10 cellular contexts compared by ENCODE assay signal in the genomic region with DNA sequence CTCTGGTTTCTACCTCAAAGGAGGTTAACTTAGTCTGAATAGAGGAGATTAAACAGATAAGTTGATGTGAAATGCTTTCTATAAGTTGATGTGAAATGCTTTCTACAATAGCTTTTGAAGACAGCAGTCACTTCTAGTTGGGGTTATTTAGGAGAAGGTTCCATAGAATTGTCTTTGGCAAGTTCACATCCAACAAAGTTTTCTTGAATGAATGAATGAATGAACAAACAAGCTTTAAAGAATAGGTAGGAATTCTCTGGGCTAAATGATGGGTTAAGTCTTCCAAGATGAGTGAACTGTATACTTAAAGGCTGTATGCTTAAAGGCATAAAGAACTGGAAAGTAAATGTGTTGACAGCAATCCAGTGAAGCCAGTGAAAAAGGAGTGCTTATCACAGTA. TPM values are rescaled to one million over a fixed set of nuclear protein-coding genes. Genes with fewer than 3 reads are reported as not detected.
DNase-seq lines count a peak whose midpoint lies in the region; ATAC-seq, FAIRE-seq and TF ChIP-seq lines count a peak whose summit lies in the region.
"Had no signal": no experiment of that assay in that cellular context is flagged by ENCODE, and none has a peak within 500 bp of the region (broad histone marks: within the 10 kb centered on the region; RNA-seq: fewer than 3 reads in every experiment).

No MANE protein-coding gene starts in this region.

- BruUV-seq in HepG2 (replicated peaks; lab: Mats Ljungman, UMichigan): no TSS peak

- ATAC-seq in HepG2 (no peak), right lobe of liver (no peak), upper lobe of right lung (no peak)
- no peak for ATAC-seq in activated T-helper 17 cell treated with anti-CD3 and anti-CD28 coated beads, Interleukin-2, amount 50 U/mL, for 72 hours (replicated peaks)
- ATAC-seq: esophagus mucosa had no signal

- POLR2A ChIA-PET in HepG2 (lab: Yijun Ruan, JAX): interaction anchor here (2.7 to 3.5 kb wide), 2 partner anchors 19 to 65 kb away, joined by 18 to 31 read pairs; partner anchors contain the start of genes GLRX2, RO60 and UCHL5

- H3K27me3 Mint-ChIP-seq in activated T-helper 17 cell treated with anti-CD3 and anti-CD28 coated beads, Interleukin-2, amount 50 U/mL, for 72 hours: no peaks in the 10 kb centered on the region

- H3K4me3 ChIP-seq in HepG2 (replicated peaks in 1 of 3; ENCODE audit: insufficient read depth in 1 of 3, low read depth in 2 of 3, low read length in 3 of 3): peak overlapping the region in 2 of 3 experiments; percentile 85 to 98; a peak in 4 of 6 replicates
- H3K4me3 ChIP-seq in right lobe of liver: no peak overlapping the region
- peak overlapping the region; percentile 2 for H3K4me3 ChIP-seq in iPS-11a (ENCODE audit: low read depth, low read length)
- peak overlapping the region; percentile 11 for H3K4me3 ChIP-seq in upper lobe of right lung

- intact Hi-C loops in HepG2 (cut with micrococcal nuclease; ENCODE audit: unreplicated experiment): loop anchor here (5.0 kb wide), 2 partner anchors 316 to 416 kb away; partner anchors contain the start of gene RGS2
- intact Hi-C loops in right lobe of liver (cut with DNase I): no loop called here
- intact Hi-C loops in upper lobe of right lung (cut with DNase I): no loop called here

- in situ Hi-C loops in HepG2 (cut with HindIII; ENCODE audit: extremely low pct_ligation_motif_present, low pct_unique_long_range_greater_than_20kb): loop anchor here (10.0 kb wide), 1 partner anchor 319 kb away; the partner anchor contains the start of gene RGS2

- H3K27ac ChIP-seq in HepG2 (ENCODE audit: extremely low read length, insufficient read depth, low read length) (no peak overlapping the region), right lobe of liver (no peak overlapping the region), upper lobe of right lung (no peak overlapping the region)

- DNase-seq in HepG2 (ENCODE audit: low spot score) (no peak), right lobe of liver (no peak), upper lobe of right lung (no peak), DMS79 treated with DMSO at 0.1 percent for 48 hours (lab: John Stamatoyannopoulos, UW) (no peak), SW480 (ENCODE audit: low spot score) (no peak), dedifferentiated amniotic fluid mesenchymal stem cell (ENCODE audit: extremely low spot score) (no peak)
- DNase-seq: NCI-H510A treated with DMSO at 0.1 percent for 48 hours had no signal

- H3K27me3 ChIP-seq in HepG2 (ENCODE audit: control insufficient read depth in 1 of 2, insufficient read depth in 2 of 2, low read length in 2 of 2): no peaks in the 10 kb centered on the region; a peak in 2 of 5 replicates
- no peaks in the 10 kb centered on the region for H3K27me3 ChIP-seq in right lobe of liver
- H3K27me3 ChIP-seq in upper lobe of right lung: no peaks in the 10 kb centered on the region

- H3K27ac Mint-ChIP-seq in activated T-helper 17 cell treated with anti-CD3 and anti-CD28 coated beads, Interleukin-2, amount 50 U/mL, for 72 hours: peak overlapping the region; percentile 90

- no peaks in the 10 kb centered on the region for H3K9me3 ChIP-seq in HepG2 (ENCODE audit: low read length)
- no peaks in the 10 kb centered on the region for H3K9me3 ChIP-seq in right lobe of liver
- no peaks in the 10 kb centered on the region for H3K9me3 ChIP-seq in upper lobe of right lung

- H3K4me2 ChIP-seq in HepG2 (ENCODE audit: low read depth, low read length): peak overlapping the region; percentile 71

- H3K79me2 ChIP-seq in HepG2 (ENCODE audit: insufficient read depth, low read length): peaks cover 59% of the 10 kb centered on the region

- H3K4me1 Mint-ChIP-seq in activated T-helper 17 cell treated with anti-CD3 and anti-CD28 coated beads, Interleukin-2, amount 50 U/mL, for 72 hours: peaks cover 16% of the 10 kb centered on the region

- no peak for FAIRE-seq in HepG2 (lab: Jason Lieb, UNC)

- no peak for TF ChIP-seq EP300 in HepG2 (IDR thresholded peaks at IDR 0.05; ENCODE audit: low read depth in 2 of 2, low read length in 2 of 2)
- no peak for TF ChIP-seq EP300 in HepG2 (CRISPR knock-in tag; IDR thresholded peaks at IDR 0.05; ENCODE audit: borderline replicate concordance)

- H4K20me1 ChIP-seq in HepG2 (ENCODE audit: insufficient read depth, low read length): peaks cover 14% of the 10 kb centered on the region

- no peak overlapping the region for H2AFZ ChIP-seq in HepG2 (ENCODE audit: low read length)

- peaks cover 68% of the 10 kb centered on the region for H3K36me3 Mint-ChIP-seq in activated T-helper 17 cell treated with anti-CD3 and anti-CD28 coated beads, Interleukin-2, amount 50 U/mL, for 72 hours (ENCODE audit: low read depth)

- peak overlapping the region; percentile 87; the same call in 1 of the 2 replicates for H3K9ac ChIP-seq in HepG2 (ENCODE audit: insufficient read depth, low read depth, low read length)

- peak overlapping the region; percentile 93 for H3K4me3 Mint-ChIP-seq in activated T-helper 17 cell treated with anti-CD3 and anti-CD28 coated beads, Interleukin-2, amount 50 U/mL, for 72 hours

- peaks cover 1 to 10% of the 10 kb centered on the region in 2 experiments; a peak in 2 of 5 replicates for H3K36me3 ChIP-seq in HepG2 (replicated peaks in 1 of 2; ENCODE audit: control insufficient read depth in 1 of 2, insufficient read depth in 2 of 2, low read length in 2 of 2)
- peaks cover 0 to 11% (median 0%) of the 10 kb centered on the region in 4 donors for H3K36me3 ChIP-seq in right lobe of liver
- H3K36me3 ChIP-seq in upper lobe of right lung: peaks cover 24% of the 10 kb centered on the region

- no peak for TF ChIP-seq CTCF in HepG2 (CRISPR knock-in tag; IDR thresholded peaks at IDR 0.05)
- TF ChIP-seq CTCF in right lobe of liver (IDR thresholded peaks at IDR 0.05): no peak
- no peak for TF ChIP-seq CTCF in upper lobe of right lung (IDR thresholded peaks at IDR 0.05)

- TF ChIP-seq RAD21 in HepG2 (CRISPR knock-in tag; IDR thresholded peaks at IDR 0.05): no peak

- TF ChIP-seq POLR2A in HepG2 (IDR thresholded peaks at IDR 0.05; ENCODE audit: insufficient read depth in 1 of 2, low read depth in 2 of 2, low read length in 2 of 2) (no peak), right lobe of liver (IDR thresholded peaks at IDR 0.05) (no peak)

- peaks cover 32% of the 10 kb centered on the region for H3K4me1 ChIP-seq in HepG2 (ENCODE audit: insufficient read depth, low read length)
- H3K4me1 ChIP-seq in right lobe of liver: peaks cover 0 to 22% (median 3%) of the 10 kb centered on the region in 4 donors
- H3K4me1 ChIP-seq in upper lobe of right lung: peaks cover 28% of the 10 kb centered on the region

- H3K9me3 Mint-ChIP-seq in activated T-helper 17 cell treated with anti-CD3 and anti-CD28 coated beads, Interleukin-2, amount 50 U/mL, for 72 hours: no peaks in the 10 kb centered on the region

- CTCF ChIA-PET in HepG2 (lab: Yijun Ruan, JAX; ENCODE audit: low intra/inter-chr PET ratio, low total read pairs): no interaction called here

RNA-seq across cellular contexts. Expression of gene CDC73, which starts 1.9 kb away (rescaled TPM):
- 26.3 and 38.3 TPM in 2 replicates for total RNA-seq in HepG2 (2016; rRNA removed; fragmentation: Illumina TruSeq; extraction: Trizol)
- 7.0 and 9.9 TPM in 2 replicates for total RNA-seq in HepG2 (2016; cell fraction: cytosol; rRNA removed; fragmentation: Illumina TruSeq; extraction: Trizol; ENCODE audit: low read depth)
- total RNA-seq in HepG2 (2016; cell fraction: insoluble cytoplasmic fraction; rRNA removed; fragmentation: Illumina TruSeq; extraction: Trizol): 24.1 and 35.5 TPM in 2 replicates
- total RNA-seq in HepG2 (2016; cell fraction: membrane; rRNA removed; fragmentation: Illumina TruSeq; extraction: Trizol): 12.2 and 17.8 TPM in 2 replicates
- 28.6 and 30.2 TPM in 2 replicates for total RNA-seq in HepG2 (2016; cell fraction: nucleus; rRNA removed; fragmentation: Illumina TruSeq; extraction: Trizol)
- 17.8 and 20.2 TPM in 2 replicates for polyA plus RNA-seq in HepG2 (2011; rRNA removed)
- polyA plus RNA-seq in HepG2 (2011; cell fraction: cytosol; rRNA removed): 8.2 and 11.2 TPM in 2 replicates
- 13.7 and 23.6 TPM in 2 replicates for polyA plus RNA-seq in HepG2 (2011; cell fraction: nucleus; rRNA removed)
- 14.9 and 21.9 TPM in 2 replicates for polyA plus RNA-seq in HepG2 (2012)
- 2.7 and 3.0 TPM in 2 replicates for polyA plus RNA-seq in HepG2 (2016; cell fraction: cytosol; fragmentation: Illumina TruSeq; extraction: Trizol; ENCODE audit: low read depth)
- polyA plus RNA-seq in HepG2 (2016; cell fraction: insoluble cytoplasmic fraction; fragmentation: Illumina TruSeq; extraction: Trizol; ENCODE audit: low read depth): 43.2 and 54.7 TPM in 2 replicates
- polyA plus RNA-seq in HepG2 (2016; cell fraction: membrane; fragmentation: Illumina TruSeq; extraction: Trizol; ENCODE audit: low read depth): 6.9 and 10.0 TPM in 2 replicates
- 21.7 and 29.5 TPM in 2 replicates for polyA plus RNA-seq in HepG2 (2016; cell fraction: nucleus; fragmentation: Illumina TruSeq; extraction: Trizol; ENCODE audit: insufficient read depth, low read depth)
- polyA minus RNA-seq in HepG2 (2011; rRNA and poly(A)+ RNA removed; ENCODE audit: low replicate concordance): 4.6 and 13.8 TPM in 2 replicates
- polyA minus RNA-seq in HepG2 (2011; cell fraction: cytosol; rRNA and poly(A)+ RNA removed): 18.6 and 19.3 TPM in 2 replicates
- polyA minus RNA-seq in HepG2 (2011; cell fraction: nucleus; rRNA and poly(A)+ RNA removed): 88.3 and 88.8 TPM in 2 replicates
- 10 to 100 TPM; 11.1 to 23.8 (median 18.3) TPM for total RNA-seq in right lobe of liver
- 10 to 100 TPM; 62.7 to 66.0 TPM for total RNA-seq in activated T-helper 17 cell treated with anti-CD3 and anti-CD28 coated beads, Interleukin-2, amount 50 U/mL, for 72 hours
- 72.6 TPM for total RNA-seq in upper lobe of right lung

RNA-seq across cellular contexts. Expression of gene GLRX2, which starts 18.5 kb away (rescaled TPM):
- total RNA-seq in HepG2 (2016; rRNA removed; fragmentation: Illumina TruSeq; extraction: Trizol): 39.0 and 42.1 TPM in 2 replicates
- total RNA-seq in HepG2 (2016; cell fraction: cytosol; rRNA removed; fragmentation: Illumina TruSeq; extraction: Trizol; ENCODE audit: low read depth): 15.2 and 15.4 TPM in 2 replicates
- 37.3 and 45.3 TPM in 2 replicates for total RNA-seq in HepG2 (2016; cell fraction: insoluble cytoplasmic fraction; rRNA removed; fragmentation: Illumina TruSeq; extraction: Trizol)
- total RNA-seq in HepG2 (2016; cell fraction: membrane; rRNA removed; fragmentation: Illumina TruSeq; extraction: Trizol): 16.0 and 16.3 TPM in 2 replicates
- total RNA-seq in HepG2 (2016; cell fraction: nucleus; rRNA removed; fragmentation: Illumina TruSeq; extraction: Trizol): 14.4 and 15.4 TPM in 2 replicates
- polyA plus RNA-seq in HepG2 (2011; rRNA removed): 11.8 and 11.9 TPM in 2 replicates
- polyA plus RNA-seq in HepG2 (2011; cell fraction: cytosol; rRNA removed): 7.4 and 10.8 TPM in 2 replicates
- polyA plus RNA-seq in HepG2 (2011; cell fraction: nucleus; rRNA removed): 2.3 and 3.1 TPM in 2 replicates
- polyA plus RNA-seq in HepG2 (2012): 13.8 and 16.5 TPM in 2 replicates
- 14.1 and 15.6 TPM in 2 replicates for polyA plus RNA-seq in HepG2 (2016; cell fraction: cytosol; fragmentation: Illumina TruSeq; extraction: Trizol; ENCODE audit: low read depth)
- 44.7 and 48.7 TPM in 2 replicates for polyA plus RNA-seq in HepG2 (2016; cell fraction: insoluble cytoplasmic fraction; fragmentation: Illumina TruSeq; extraction: Trizol; ENCODE audit: low read depth)
- polyA plus RNA-seq in HepG2 (2016; cell fraction: membrane; fragmentation: Illumina TruSeq; extraction: Trizol; ENCODE audit: low read depth): 15.5 and 17.5 TPM in 2 replicates
- 24.2 and 30.9 TPM in 2 replicates for polyA plus RNA-seq in HepG2 (2016; cell fraction: nucleus; fragmentation: Illumina TruSeq; extraction: Trizol; ENCODE audit: insufficient read depth, low read depth)
- 1.8 and 2.8 TPM in 2 replicates for polyA minus RNA-seq in HepG2 (2011; rRNA and poly(A)+ RNA removed; ENCODE audit: low replicate concordance)
- 2.9 and 3.5 TPM in 2 replicates for polyA minus RNA-seq in HepG2 (2011; cell fraction: cytosol; rRNA and poly(A)+ RNA removed)
- 6.4 and 7.1 TPM in 2 replicates for polyA minus RNA-seq in HepG2 (2011; cell fraction: nucleus; rRNA and poly(A)+ RNA removed)
- total RNA-seq in right lobe of liver: 10 to 100 TPM in 5 of 6 experiments, 1 to 10 TPM in 1; 9.5 to 20.1 (median 12.1) TPM
- total RNA-seq in activated T-helper 17 cell treated with anti-CD3 and anti-CD28 coated beads, Interleukin-2, amount 50 U/mL, for 72 hours: 10 to 100 TPM; 15.1 to 32.2 TPM
- total RNA-seq in upper lobe of right lung: 19.0 TPM

Comparison
In these comparisons a context has a peak if more than half of its experiments do, and no peak if none do; other contexts are left out.
1. H3K4me3 ChIP-seq: peak in HepG2 (2 of 3), iPS-11a (single experiment) and upper lobe of right lung (single experiment); none in right lobe of liver (0 of 3).